19 cellular contexts compared by ENCODE assay signal in the genomic region with DNA sequence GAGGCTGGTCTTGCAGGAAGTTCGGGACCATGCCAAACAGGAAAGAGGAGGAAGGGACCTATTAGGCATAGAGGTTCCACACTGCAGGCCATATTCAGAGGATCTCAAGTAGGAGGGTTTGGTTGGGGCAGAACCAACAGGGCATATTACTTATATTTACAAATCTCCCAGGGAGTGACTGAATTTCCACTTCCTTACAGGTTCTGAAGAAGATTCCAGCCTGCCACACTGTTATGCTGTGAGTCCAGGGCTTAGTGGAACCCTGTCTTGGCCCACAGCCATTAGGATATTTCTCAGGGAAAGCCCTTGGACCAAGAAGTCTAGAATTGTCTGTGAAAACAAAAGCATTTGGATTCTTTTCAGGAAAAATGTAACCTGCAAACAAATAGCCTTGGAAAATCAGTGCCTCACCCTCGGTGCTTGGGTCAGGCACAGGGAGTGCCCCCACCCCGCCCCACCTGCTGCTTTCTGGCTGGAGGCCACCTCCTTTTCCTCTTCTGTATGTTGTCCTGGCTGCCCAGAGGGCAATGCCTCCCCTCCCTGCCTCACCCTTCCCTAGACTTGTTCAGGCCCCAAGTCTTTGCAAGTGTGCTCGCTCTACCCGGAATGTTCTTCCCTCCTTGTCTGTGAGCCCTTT. TPM values are rescaled to one million over a fixed set of nuclear protein-coding genes. Genes with fewer than 3 reads are reported as not detected.
A peak's percentile ranks its signal among the peaks of the same experiment; 100 is the strongest.
DNase-seq lines count a peak whose midpoint lies in the region; ATAC-seq, FAIRE-seq and TF ChIP-seq lines count a peak whose summit lies in the region.
"Had no signal": no experiment of that assay in that cellular context is flagged by ENCODE, and none has a peak within 500 bp of the region (broad histone marks: within the 10 kb centered on the region; RNA-seq: fewer than 3 reads in every experiment).

No MANE protein-coding gene starts in this region.

- TF ChIP-seq CTCF in breast epithelium (IDR thresholded peaks at IDR 0.05) (no peak), hepatocyte (IDR thresholded peaks at IDR 0.05; ENCODE audit: poor library complexity) (no peak)

- H3K79me2 ChIP-seq in hepatocyte (no peaks in the 10 kb centered on the region), mesendoderm (ENCODE audit: control insufficient read depth, insufficient read depth, low read length) (no peaks in the 10 kb centered on the region)

- no peak overlapping the region for H2BK5ac ChIP-seq in mesendoderm (ENCODE audit: low read length)

- no peak overlapping the region for H2BK120ac ChIP-seq in mesendoderm (ENCODE audit: low read depth, low read length)

- intact Hi-C loops in breast epithelium (cut with DNase I; ENCODE audit: low total_unique reads), result no loop called here

- FAIRE-seq in small intestine (lab: Jason Lieb, UNC), result no peak
- FAIRE-seq: D721Med, TTC549 had no signal

- H3K4ac ChIP-seq in mesendoderm (ENCODE audit: low read depth, low read length), result no peak overlapping the region

- H2AFZ ChIP-seq in hepatocyte, result no peak overlapping the region

- H4K8ac ChIP-seq in mesendoderm (ENCODE audit: low read depth, low read length), result no peak overlapping the region

- H3K79me1 ChIP-seq in mesendoderm (ENCODE audit: low read length), result no peaks in the 10 kb centered on the region

- DNase-seq in breast epithelium (ENCODE audit: low spot score in 2 of 2), result no peak
- DNase-seq in hepatocyte (ENCODE audit: low spot score), result no peak
- DNase-seq in small intestine, result peak; percentile 83
- no peak for DNase-seq in stimulated activated CD4-positive, alpha-beta T cell treated with anti-CD3 and anti-CD28 coated beads, Interleukin-4, amount 100 ng/mL, for 1 hour
- no peak for DNase-seq in mesendoderm
- DNase-seq in NCI-H2081 treated with DMSO at 0.1 percent for 48 hours (lab: John Stamatoyannopoulos, UW), result no peak
- DNase-seq: activated CD4-positive, alpha-beta T cell treated with anti-CD3 and anti-CD28 coated beads, Interleukin-2, amount 10 ng/mL, durations not matched to agents 7 days and 5 days; AML-193; effector CD8-positive, alpha-beta T cell; foreskin melanocyte; KBM-7; NCI-H1105; occipital lobe; stimulated activated naive CD4-positive, alpha-beta T cell had no signal

- no peak for TF ChIP-seq POLR2A in breast epithelium (IDR thresholded peaks at IDR 0.05)

- ATAC-seq in GM21619 (IDR thresholded peaks at IDR 0.05; ENCODE audit: unreplicated experiment), result no peak
- ATAC-seq: SK-N-SH treated with all-trans-retinoic acid at 6 μM for 48 hours had no signal

- peak; percentile 86 for TF ChIP-seq EP300 in Ishikawa (IDR thresholded peaks at IDR 0.05; ENCODE audit: borderline replicate concordance)

- no peak overlapping the region for H2BK15ac ChIP-seq in mesendoderm (replicated peaks; ENCODE audit: low read depth)

- H3K9me3 ChIP-seq in breast epithelium, result no peaks in the 10 kb centered on the region
- H3K9me3 ChIP-seq in hepatocyte (ENCODE audit: low read depth), result peaks cover 10% of the 10 kb centered on the region
- no peaks in the 10 kb centered on the region for H3K9me3 ChIP-seq in small intestine (ENCODE audit: control insufficient read depth, low read depth)

- no peak overlapping the region for H2AK5ac ChIP-seq in mesendoderm (ENCODE audit: low read length)

- 72% methylated on average over 5 of the region's 5 CpGs for WGBS in hepatocyte (ENCODE audit: low lambda C conversion rate, missing lambda C conversion rate)
- WGBS in small intestine, 3 donors, result 25 to 41% (median 32%) methylated on average over 5 of the region's 5 CpGs
- no CpG with 5 or more reads among the region's 5 CpGs for WGBS in mesendoderm (ENCODE audit: extremely low coverage, insufficient coverage, low lambda C conversion rate)

- no peak overlapping the region for H3K18ac ChIP-seq in mesendoderm (ENCODE audit: low read length)

- H3K56ac ChIP-seq in mesendoderm (ENCODE audit: low read length), result no peak overlapping the region

- H3K36me3 ChIP-seq in breast epithelium, result no peaks in the 10 kb centered on the region
- no peaks in the 10 kb centered on the region for H3K36me3 ChIP-seq in hepatocyte (replicated peaks; ENCODE audit: insufficient read depth, low read depth)
- H3K36me3 ChIP-seq in small intestine (ENCODE audit: control insufficient read depth in 2 of 2, insufficient read depth in 2 of 2, low read length in 2 of 2), result no peaks in the 10 kb centered on the region
- H3K36me3 ChIP-seq in mesendoderm (ENCODE audit: control insufficient read depth, insufficient read depth, low read length), result no peaks in the 10 kb centered on the region

- H3K4me2 ChIP-seq in hepatocyte, result no peak overlapping the region
- no peak overlapping the region for H3K4me2 ChIP-seq in mesendoderm (ENCODE audit: low read length)

- no peak overlapping the region for H3K9ac ChIP-seq in mesendoderm (ENCODE audit: low read length)

- no peak overlapping the region for H3K23ac ChIP-seq in mesendoderm (ENCODE audit: low read length)

- no peaks in the 10 kb centered on the region for H3K27me3 ChIP-seq in breast epithelium
- no peaks in the 10 kb centered on the region for H3K27me3 ChIP-seq in hepatocyte
- no peaks in the 10 kb centered on the region for H3K27me3 ChIP-seq in small intestine (ENCODE audit: control insufficient read depth in 2 of 2, insufficient read depth in 2 of 2, low read length in 2 of 2)
- no peaks in the 10 kb centered on the region for H3K27me3 ChIP-seq in mesendoderm (ENCODE audit: insufficient read depth, low read length, poor library complexity)

- H3K4me1 ChIP-seq in breast epithelium (no peaks in the 10 kb centered on the region), hepatocyte (ENCODE audit: insufficient read depth) (peaks cover 7% of the 10 kb centered on the region), small intestine (ENCODE audit: control insufficient read depth in 2 of 2, insufficient read depth in 1 of 2, low read depth in 1 of 2, low read length in 1 of 2) (peaks cover 0 to 5% of the 10 kb centered on the region in 2 donors), mesendoderm (ENCODE audit: control insufficient read depth, low read depth, low read length) (no peaks in the 10 kb centered on the region)

- peak overlapping the region; percentile 21 to 35 for H3K27ac ChIP-seq in breast epithelium
- peak overlapping the region; percentile 6 for H3K27ac ChIP-seq in hepatocyte
- H3K27ac ChIP-seq in small intestine (ENCODE audit: low read depth in 1 of 2, low read length in 1 of 2), result peak overlapping the region in 1 of 2 donors; percentile 47
- H3K27ac ChIP-seq in mesendoderm (ENCODE audit: low read depth, low read length), result no peak overlapping the region

- H4K5ac ChIP-seq in mesendoderm (ENCODE audit: low read length), result no peak overlapping the region

- H3K4me3 ChIP-seq in breast epithelium (no peak overlapping the region), hepatocyte (no peak overlapping the region), small intestine (ENCODE audit: low read depth in 1 of 2, low read length in 2 of 2) (no peak overlapping the region), mesendoderm (ENCODE audit: low read length) (no peak overlapping the region)

- TF ChIP-seq RAD21 in Ishikawa (IDR thresholded peaks at IDR 0.05; ENCODE audit: low read depth), result 0 out of 2 replicates have a peak, but pooled peaks have one; percentile 30

- no peaks in the 10 kb centered on the region for H3K9me2 ChIP-seq in hepatocyte (replicated peaks; ENCODE audit: insufficient read depth)

- H4K20me1 ChIP-seq in hepatocyte (ENCODE audit: insufficient read depth, poor library complexity, severe bottlenecking), result no peaks in the 10 kb centered on the region

TF ChIP-seq in Ishikawa, 13 proteins besides CTCF, POLR2A, EP300 and RAD21:
- TF ChIP-seq, protein P1, sequence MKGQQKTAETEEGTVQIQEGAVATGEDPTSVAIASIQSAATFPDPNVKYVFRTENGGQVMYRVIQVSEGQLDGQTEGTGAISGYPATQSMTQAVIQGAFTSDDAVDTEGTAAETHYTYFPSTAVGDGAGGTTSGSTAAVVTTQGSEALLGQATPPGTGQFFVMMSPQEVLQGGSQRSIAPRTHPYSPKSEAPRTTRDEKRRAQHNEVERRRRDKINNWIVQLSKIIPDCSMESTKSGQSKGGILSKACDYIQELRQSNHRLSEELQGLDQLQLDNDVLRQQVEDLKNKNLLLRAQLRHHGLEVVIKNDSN (IDR thresholded peaks at IDR 0.05), result no peak
- TF ChIP-seq, protein P2, sequence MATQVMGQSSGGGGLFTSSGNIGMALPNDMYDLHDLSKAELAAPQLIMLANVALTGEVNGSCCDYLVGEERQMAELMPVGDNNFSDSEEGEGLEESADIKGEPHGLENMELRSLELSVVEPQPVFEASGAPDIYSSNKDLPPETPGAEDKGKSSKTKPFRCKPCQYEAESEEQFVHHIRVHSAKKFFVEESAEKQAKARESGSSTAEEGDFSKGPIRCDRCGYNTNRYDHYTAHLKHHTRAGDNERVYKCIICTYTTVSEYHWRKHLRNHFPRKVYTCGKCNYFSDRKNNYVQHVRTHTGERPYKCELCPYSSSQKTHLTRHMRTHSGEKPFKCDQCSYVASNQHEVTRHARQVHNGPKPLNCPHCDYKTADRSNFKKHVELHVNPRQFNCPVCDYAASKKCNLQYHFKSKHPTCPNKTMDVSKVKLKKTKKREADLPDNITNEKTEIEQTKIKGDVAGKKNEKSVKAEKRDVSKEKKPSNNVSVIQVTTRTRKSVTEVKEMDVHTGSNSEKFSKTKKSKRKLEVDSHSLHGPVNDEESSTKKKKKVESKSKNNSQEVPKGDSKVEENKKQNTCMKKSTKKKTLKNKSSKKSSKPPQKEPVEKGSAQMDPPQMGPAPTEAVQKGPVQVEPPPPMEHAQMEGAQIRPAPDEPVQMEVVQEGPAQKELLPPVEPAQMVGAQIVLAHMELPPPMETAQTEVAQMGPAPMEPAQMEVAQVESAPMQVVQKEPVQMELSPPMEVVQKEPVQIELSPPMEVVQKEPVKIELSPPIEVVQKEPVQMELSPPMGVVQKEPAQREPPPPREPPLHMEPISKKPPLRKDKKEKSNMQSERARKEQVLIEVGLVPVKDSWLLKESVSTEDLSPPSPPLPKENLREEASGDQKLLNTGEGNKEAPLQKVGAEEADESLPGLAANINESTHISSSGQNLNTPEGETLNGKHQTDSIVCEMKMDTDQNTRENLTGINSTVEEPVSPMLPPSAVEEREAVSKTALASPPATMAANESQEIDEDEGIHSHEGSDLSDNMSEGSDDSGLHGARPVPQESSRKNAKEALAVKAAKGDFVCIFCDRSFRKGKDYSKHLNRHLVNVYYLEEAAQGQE (IDR thresholded peaks at IDR 0.05; ENCODE audit: low read depth), result no peak
- TF ChIP-seq TCF12 (IDR thresholded peaks at IDR 0.05; ENCODE audit: low read depth) (peak; percentile 92), NFIC (IDR thresholded peaks at IDR 0.05) (peak; percentile 95), FOXM1 (IDR thresholded peaks at IDR 0.05; ENCODE audit: borderline replicate concordance, low read depth) (peak; percentile 68), TEAD4 (IDR thresholded peaks at IDR 0.05) (peak; percentile 68)

RNA-seq across cellular contexts. Expression of a gene that starts 41.0 kb away (rescaled TPM):
- total RNA-seq in breast epithelium, result 100 to 1,000 TPM; 119 to 880 (median 379) TPM
- total RNA-seq in hepatocyte, result 289 and 351 TPM in 2 replicates
- polyA plus RNA-seq in hepatocyte, result 170 and 189 TPM in 2 replicates
- 10 to 100 TPM; 47.4 to 82.2 (median 50.3) TPM for polyA plus RNA-seq in small intestine
- polyA plus RNA-seq in mesendoderm (2013, experiment 1 of 2), result 11.0 TPM
- polyA plus RNA-seq in mesendoderm (2013, experiment 2 of 2), result 12.2 TPM
